ENCODE assay signal across 8 cellular contexts in the genomic region with DNA sequence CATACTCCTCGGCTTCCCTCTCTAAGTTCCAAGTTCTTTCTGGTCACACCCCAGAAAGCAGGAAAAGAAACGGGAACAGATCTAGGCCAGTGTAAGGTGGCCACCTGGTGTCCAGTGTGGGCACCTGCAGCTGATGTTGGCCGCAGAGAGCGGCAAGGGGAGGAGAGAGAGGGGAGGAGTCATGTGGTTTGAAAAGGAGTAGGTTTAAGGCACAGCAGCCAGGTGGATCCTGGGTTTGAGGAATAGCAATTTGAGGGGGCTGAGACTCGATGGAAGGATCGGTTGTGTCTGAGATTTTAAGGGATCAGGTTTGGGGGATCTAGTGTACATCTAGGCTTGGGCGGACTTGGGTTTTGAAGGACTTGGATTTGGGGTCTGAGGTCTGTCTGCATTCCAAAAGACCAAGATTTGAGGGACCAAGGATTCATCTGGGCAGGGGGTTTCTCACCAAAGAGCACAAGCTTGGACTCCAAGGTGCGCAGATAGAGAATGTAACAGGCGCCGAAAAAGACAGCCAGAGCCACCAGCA. TPM values are rescaled to one million over a fixed set of nuclear protein-coding genes. Genes with fewer than 3 reads are reported as not detected.
A peak's percentile ranks its signal among the peaks of the same experiment; 100 is the strongest.
DNase-seq lines count a peak whose midpoint lies in the region; ATAC-seq and TF ChIP-seq lines count a peak whose summit lies in the region.

No MANE protein-coding gene starts in this region.

- TF ChIP-seq POLR2A in Raji (IDR thresholded peaks at IDR 0.05; ENCODE audit: insufficient read depth, low read depth, low read length) = 0 out of 2 replicates have a peak, but pooled peaks have one; percentile 8

- no peaks in the 10 kb centered on the region for H3K27me3 ChIP-seq in iPS DF 6.9 (ENCODE audit: control insufficient read depth, insufficient read depth, low read length)
- H3K27me3 ChIP-seq in rectal smooth muscle tissue (ENCODE audit: control insufficient read depth, insufficient read depth, low read length) = peaks cover under 1% of the 10 kb centered on the region

- H3K4me1 ChIP-seq in iPS DF 6.9 (ENCODE audit: control insufficient read depth, insufficient read depth, low read length) (peaks cover 5% of the 10 kb centered on the region), rectal smooth muscle tissue (ENCODE audit: control insufficient read depth, insufficient read depth, low read length) (peaks cover 2% of the 10 kb centered on the region)

- H3K27ac ChIP-seq in iPS DF 6.9 (ENCODE audit: low read length) (no peak overlapping the region), rectal smooth muscle tissue (ENCODE audit: low read depth, low read length) (no peak overlapping the region)

- peaks cover 14% of the 10 kb centered on the region for H3K36me3 Mint-ChIP-seq in MCF 10A (ENCODE audit: insufficient read depth, unreplicated experiment)

- peak; percentile 75 for DNase-seq in activated effector memory CD4-positive, alpha-beta T cell treated with anti-CD3 and anti-CD28 coated beads, Interleukin-2, amount 50 U/mL, for 16 hours
- DNase-seq in activated effector memory CD4-positive, alpha-beta T cell treated with Interleukin-2 at 50 U/mL for 16 hours = no peak
- DNase-seq in LNCaP clone FGC (ENCODE audit: low read depth) = peak; percentile 59
- peak; percentile 93 for DNase-seq in MCF 10A (ENCODE audit: unreplicated experiment)
- DNase-seq in iPS DF 6.9 (ENCODE audit: low read depth, low spot score) = peak; percentile 86

- H3K27me3 Mint-ChIP-seq in MCF 10A (ENCODE audit: insufficient read depth, unreplicated experiment) = no peaks in the 10 kb centered on the region

- H3K4me3 ChIP-seq in LNCaP clone FGC (ENCODE audit: low read depth, low read length) (peak overlapping the region; percentile 61), iPS DF 6.9 (ENCODE audit: low read length) (peak overlapping the region; percentile 78; the same call in 1 of the 2 replicates), rectal smooth muscle tissue (ENCODE audit: low read length) (peak overlapping the region; percentile 87)

- WGBS in iPS DF 6.9 (ENCODE audit: insufficient coverage, insufficient read length) = no CpG with 5 or more reads among the region's 10 CpGs

- intact Hi-C loops in MCF 10A (cut with micrococcal nuclease) = loop anchor here (2.0 kb wide), 2 partner anchors 71 to 77 kb away; no protein-coding TSS in a partner anchor

- peak overlapping the region; percentile 74 for H3K4me3 Mint-ChIP-seq in MCF 10A (ENCODE audit: unreplicated experiment)

- peaks cover 4% of the 10 kb centered on the region for H3K36me3 ChIP-seq in iPS DF 6.9 (ENCODE audit: control insufficient read depth, insufficient read depth, low read length)
- H3K36me3 ChIP-seq in rectal smooth muscle tissue (ENCODE audit: control insufficient read depth, insufficient read depth, low read length) = peaks cover 2% of the 10 kb centered on the region

- H3K9me3 ChIP-seq in iPS DF 6.9 (ENCODE audit: control insufficient read depth, insufficient read depth, low read length) = no peaks in the 10 kb centered on the region

- H3K27ac Mint-ChIP-seq in MCF 10A (ENCODE audit: low read depth, unreplicated experiment) = peak overlapping the region; percentile 78

- CTCF ChIA-PET in MCF 10A (lab: Yijun Ruan, JAX) = interaction anchor here (0.7 to 1.9 kb wide), 9 partner anchors 11 to 473 kb away, joined by 3 to 5 read pairs (median 4); no protein-coding TSS in a partner anchor

- TF ChIP-seq CTCF in LNCaP clone FGC (IDR thresholded peaks at IDR 0.05; ENCODE audit: control insufficient read depth, extremely low read depth, insufficient read depth) = peak; percentile 81
- TF ChIP-seq CTCF in MCF 10A (IDR thresholded peaks at IDR 0.05; ENCODE audit: unreplicated experiment) = peak; percentile 75

- H3K4me1 Mint-ChIP-seq in MCF 10A (ENCODE audit: insufficient read depth, unreplicated experiment) = peaks cover 19% of the 10 kb centered on the region

- POLR2A ChIA-PET in MCF 10A (lab: Yijun Ruan, JAX) = interaction anchor here (1.0 to 2.9 kb wide), 10 partner anchors 70 to 165 kb away, joined by 3 to 41 read pairs (median 5); partner anchors contain the start of genes ARHGEF1 and RPS19

- no peak for ATAC-seq in HG03571 (IDR thresholded peaks at IDR 0.05; ENCODE audit: unreplicated experiment)

- BruUV-seq in MCF 10A (replicated peaks; lab: Mats Ljungman, UMichigan) = TSS peak; percentile 62

- no peak overlapping the region for H3K9ac ChIP-seq in rectal smooth muscle tissue (ENCODE audit: low read length)

- H3K9me3 Mint-ChIP-seq in MCF 10A (ENCODE audit: unreplicated experiment) = no peaks in the 10 kb centered on the region

RNA-seq across cellular contexts. Expression of gene RABAC1, which starts 1.2 kb away (rescaled TPM):
- total RNA-seq in MCF 10A (2022) = 75.4 and 104 TPM in 2 replicates

RNA-seq across cellular contexts. Expression of gene ERFL, which starts 29.7 kb away (rescaled TPM):
- 0.34 TPM in 1 of 2 replicates, not detected in the other for total RNA-seq in MCF 10A (2022)

RNA-seq across cellular contexts. Expression of gene ATP1A3, which starts 36.1 kb away (rescaled TPM):
- total RNA-seq in MCF 10A (2022) = not detected in 2 replicates
